Comparison of ENCODE assay signal across 6 cellular contexts in the genomic region with DNA sequence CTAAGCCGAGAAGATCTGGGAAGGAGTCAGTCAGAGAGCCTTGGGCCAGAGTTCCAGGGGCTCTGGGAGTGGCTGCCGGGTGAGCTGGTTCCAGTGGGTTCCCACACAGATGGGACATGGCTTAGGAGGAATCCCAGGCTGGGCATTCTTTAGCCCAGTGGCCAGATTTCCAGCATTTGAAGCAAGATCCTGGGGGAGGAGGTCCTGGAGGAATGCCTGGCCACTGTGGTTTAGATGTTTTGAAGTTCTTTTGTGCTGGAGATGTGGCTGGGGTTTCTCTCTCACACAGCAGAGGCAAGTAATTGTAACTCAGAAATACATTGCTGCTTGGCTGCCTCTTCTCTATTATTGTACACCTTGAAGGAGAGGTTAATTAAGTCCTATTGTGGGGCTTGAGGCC. TPM values are rescaled to one million over a fixed set of nuclear protein-coding genes. Genes with fewer than 3 reads are reported as not detected.
"Had no signal": no experiment of that assay in that cellular context is flagged by ENCODE, and none has a peak within 500 bp of the region (broad histone marks: within the 10 kb centered on the region; RNA-seq: fewer than 3 reads in every experiment).

No MANE protein-coding gene starts in this region.

RNA-seq across cellular contexts. Expression of a gene that starts 15.8 kb away (rescaled TPM):
- total RNA-seq: gastrocnemius medialis, lung microvascular endothelial cell, osteocyte, pulmonary artery endothelial cell, right atrium auricular region had no signal
- polyA plus RNA-seq: neural cell had no signal
